In the genomic region with DNA sequence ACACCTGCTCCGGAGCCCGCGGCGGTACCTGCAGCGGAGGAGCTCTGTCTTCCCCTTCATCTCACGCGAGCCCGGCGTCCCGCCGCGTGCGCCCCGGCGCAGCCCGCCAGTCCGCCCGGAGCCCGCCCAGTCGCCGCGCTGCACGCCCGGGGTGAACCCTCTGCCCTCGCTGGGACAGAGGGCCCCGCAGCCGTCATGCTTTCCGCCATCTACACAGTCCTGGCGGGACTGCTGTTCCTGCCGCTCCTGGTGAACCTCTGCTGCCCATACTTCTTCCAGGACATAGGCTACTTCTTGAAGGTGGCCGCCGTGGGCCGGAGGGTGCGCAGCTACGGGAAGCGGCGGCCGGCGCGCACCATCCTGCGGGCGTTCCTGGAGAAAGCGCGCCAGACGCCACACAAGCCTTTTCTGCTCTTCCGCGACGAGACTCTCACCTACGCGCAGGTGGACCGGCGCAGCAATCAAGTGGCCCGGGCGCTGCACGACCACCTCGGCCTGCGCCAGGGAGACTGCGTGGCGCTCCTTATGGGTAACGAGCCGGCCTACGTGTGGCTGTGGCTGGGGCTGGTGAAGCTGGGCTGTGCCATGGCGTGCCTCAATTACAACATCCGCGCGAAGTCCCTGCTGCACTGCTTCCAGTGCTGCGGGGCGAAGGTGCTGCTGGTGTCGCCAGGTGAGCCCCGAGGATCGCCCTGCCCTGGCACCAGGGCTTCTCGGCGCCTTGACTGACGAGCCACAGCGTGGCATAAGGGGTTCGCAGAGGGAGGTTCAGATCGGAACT, we compare ENCODE assay signal across 1 cellular context.
TF ChIP-seq lines count a peak whose summit lies in the region.

No MANE protein-coding gene starts in this region.

TF ChIP-seq in HepG2, 621 proteins besides CTCF, POLR2A, EP300 and RAD21 (continued from another document and continues in another):
- TF ChIP-seq ZSCAN29 (CRISPR knock-in tag; conservative IDR thresholded peaks at IDR 0.05) (0 out of 2 replicates have a peak, but pooled peaks have one; percentile 6), ZSCAN20 (CRISPR knock-in tag; IDR thresholded peaks at IDR 0.05; ENCODE audit: borderline replicate concordance) (peak; percentile 45; the same call in 1 of the 2 replicates), IKZF1 (IDR thresholded peaks at IDR 0.05) (no peak), ZSCAN30 (CRISPR knock-in tag; IDR thresholded peaks at IDR 0.05) (no peak), SPEN (CRISPR knock-in tag; IDR thresholded peaks at IDR 0.05; ENCODE audit: low read depth) (no peak), STAT5B (CRISPR knock-in tag; IDR thresholded peaks at IDR 0.05) (no peak), TAF1 (CRISPR knock-in tag; IDR thresholded peaks at IDR 0.05) (no peak), REPIN1 (CRISPR knock-in tag; IDR thresholded peaks at IDR 0.05; ENCODE audit: borderline replicate concordance, low read depth) (0 out of 2 replicates have a peak, but pooled peaks have one; percentile 25), RFX5 (IDR thresholded peaks at IDR 0.05; ENCODE audit: low read depth, low read length) (no peak), PLRG1 (conservative IDR thresholded peaks at IDR 0.05) (no peak), RBFOX2 (IDR thresholded peaks at IDR 0.05; ENCODE audit: low read depth, low read length) (peak; percentile 52), PRDM4 (CRISPR knock-in tag; IDR thresholded peaks at IDR 0.05; ENCODE audit: borderline replicate concordance) (no peak), ZFP41 (CRISPR knock-in tag; IDR thresholded peaks at IDR 0.05; ENCODE audit: borderline replicate concordance) (no peak), ASH2L (IDR thresholded peaks at IDR 0.05; ENCODE audit: insufficient read length, low read depth, low read length) (peak; percentile 53), CBFB (CRISPR knock-in tag; IDR thresholded peaks at IDR 0.05) (no peak), ZNF44 (CRISPR knock-in tag; IDR thresholded peaks at IDR 0.05) (no peak), MEF2D (CRISPR knock-in tag; IDR thresholded peaks at IDR 0.05) (no peak), FOXK1 (CRISPR knock-in tag; IDR thresholded peaks at IDR 0.05; ENCODE audit: borderline replicate concordance, low read depth) (no peak), MZF1 (CRISPR knock-in tag; IDR thresholded peaks at IDR 0.05; ENCODE audit: borderline replicate concordance) (no peak), ZNF556 (CRISPR knock-in tag; IDR thresholded peaks at IDR 0.05; ENCODE audit: borderline replicate concordance) (peak; percentile 69; the same call in 1 of the 2 replicates), ZNF784 (CRISPR knock-in tag; IDR thresholded peaks at IDR 0.05; ENCODE audit: borderline replicate concordance) (peak; percentile 91; the same call in 1 of the 2 replicates), ZBTB40 (IDR thresholded peaks at IDR 0.05) (no peak), ZBTB40 (CRISPR knock-in tag; IDR thresholded peaks at IDR 0.05) (no peak), GTF2F1 (IDR thresholded peaks at IDR 0.05; ENCODE audit: low read length) (no peak), ZNF570 (CRISPR knock-in tag; IDR thresholded peaks at IDR 0.05; ENCODE audit: borderline replicate concordance) (0 out of 2 replicates have a peak, but pooled peaks have one; percentile 3), NCOA2 (CRISPR knock-in tag; IDR thresholded peaks at IDR 0.05) (no peak), FOXO4 (CRISPR knock-in tag; conservative IDR thresholded peaks at IDR 0.05) (no peak), ZNF20 (CRISPR knock-in tag; IDR thresholded peaks at IDR 0.05) (no peak), IRX3 (CRISPR knock-in tag; IDR thresholded peaks at IDR 0.05; ENCODE audit: borderline replicate concordance, low read depth) (0 out of 2 replicates have a peak, but pooled peaks have one; percentile 27), NFYC (CRISPR knock-in tag; IDR thresholded peaks at IDR 0.05) (no peak), SIN3A (IDR thresholded peaks at IDR 0.05; ENCODE audit: borderline replicate concordance, low read depth, low read length) (no peak; the same call in 1 of the 2 replicates), ZC3H4 (CRISPR knock-in tag; IDR thresholded peaks at IDR 0.05; ENCODE audit: borderline replicate concordance) (no peak), PCBP1 (IDR thresholded peaks at IDR 0.05; ENCODE audit: borderline replicate concordance, low read depth, low read length) (no peak), ZNF772 (CRISPR knock-in tag; IDR thresholded peaks at IDR 0.05) (no peak), SP4 (CRISPR knock-in tag; IDR thresholded peaks at IDR 0.05) (no peak)
- TF ChIP-seq, protein P1, sequence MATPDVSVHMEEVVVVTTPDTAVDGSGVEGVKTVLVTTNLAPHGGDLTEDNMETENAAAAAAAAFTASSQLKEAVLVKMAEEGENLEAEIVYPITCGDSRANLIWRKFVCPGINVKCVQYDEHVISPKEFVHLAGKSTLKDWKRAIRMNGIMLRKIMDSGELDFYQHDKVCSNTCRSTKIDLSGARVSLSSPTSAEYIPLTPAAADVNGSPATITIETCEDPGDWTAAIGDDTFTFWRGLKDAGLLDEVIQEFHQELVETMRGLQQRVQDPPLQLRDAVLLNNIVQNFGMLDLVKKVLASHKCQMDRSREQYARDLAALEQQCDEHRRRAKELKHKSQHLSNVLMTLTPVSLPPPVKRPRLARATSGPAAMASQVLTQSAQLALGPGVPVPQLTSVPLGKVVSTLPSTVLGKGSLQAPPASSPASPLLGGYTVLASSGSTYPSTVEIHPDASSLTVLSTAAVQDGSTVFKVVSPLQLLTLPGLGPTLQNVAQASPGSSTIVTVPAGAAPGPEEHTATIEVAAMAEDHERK (CRISPR knock-in tag; IDR thresholded peaks at IDR 0.05; ENCODE audit: low read depth): no peak
- TF ChIP-seq, protein P2, sequence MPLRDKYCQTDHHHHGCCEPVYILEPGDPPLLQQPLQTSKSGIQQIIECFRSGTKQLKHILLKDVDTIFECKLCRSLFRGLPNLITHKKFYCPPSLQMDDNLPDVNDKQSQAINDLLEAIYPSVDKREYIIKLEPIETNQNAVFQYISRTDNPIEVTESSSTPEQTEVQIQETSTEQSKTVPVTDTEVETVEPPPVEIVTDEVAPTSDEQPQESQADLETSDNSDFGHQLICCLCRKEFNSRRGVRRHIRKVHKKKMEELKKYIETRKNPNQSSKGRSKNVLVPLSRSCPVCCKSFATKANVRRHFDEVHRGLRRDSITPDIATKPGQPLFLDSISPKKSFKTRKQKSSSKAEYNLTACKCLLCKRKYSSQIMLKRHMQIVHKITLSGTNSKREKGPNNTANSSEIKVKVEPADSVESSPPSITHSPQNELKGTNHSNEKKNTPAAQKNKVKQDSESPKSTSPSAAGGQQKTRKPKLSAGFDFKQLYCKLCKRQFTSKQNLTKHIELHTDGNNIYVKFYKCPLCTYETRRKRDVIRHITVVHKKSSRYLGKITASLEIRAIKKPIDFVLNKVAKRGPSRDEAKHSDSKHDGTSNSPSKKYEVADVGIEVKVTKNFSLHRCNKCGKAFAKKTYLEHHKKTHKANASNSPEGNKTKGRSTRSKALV (CRISPR knock-in tag; IDR thresholded peaks at IDR 0.05): peak; percentile 90
- TF ChIP-seq, protein P3, sequence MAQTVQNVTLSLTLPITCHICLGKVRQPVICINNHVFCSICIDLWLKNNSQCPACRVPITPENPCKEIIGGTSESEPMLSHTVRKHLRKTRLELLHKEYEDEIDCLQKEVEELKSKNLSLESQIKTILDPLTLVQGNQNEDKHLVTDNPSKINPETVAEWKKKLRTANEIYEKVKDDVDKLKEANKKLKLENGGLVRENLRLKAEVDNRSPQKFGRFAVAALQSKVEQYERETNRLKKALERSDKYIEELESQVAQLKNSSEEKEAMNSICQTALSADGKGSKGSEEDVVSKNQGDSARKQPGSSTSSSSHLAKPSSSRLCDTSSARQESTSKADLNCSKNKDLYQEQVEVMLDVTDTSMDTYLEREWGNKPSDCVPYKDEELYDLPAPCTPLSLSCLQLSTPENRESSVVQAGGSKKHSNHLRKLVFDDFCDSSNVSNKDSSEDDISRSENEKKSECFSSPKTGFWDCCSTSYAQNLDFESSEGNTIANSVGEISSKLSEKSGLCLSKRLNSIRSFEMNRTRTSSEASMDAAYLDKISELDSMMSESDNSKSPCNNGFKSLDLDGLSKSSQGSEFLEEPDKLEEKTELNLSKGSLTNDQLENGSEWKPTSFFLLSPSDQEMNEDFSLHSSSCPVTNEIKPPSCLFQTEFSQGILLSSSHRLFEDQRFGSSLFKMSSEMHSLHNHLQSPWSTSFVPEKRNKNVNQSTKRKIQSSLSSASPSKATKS (CRISPR knock-in tag; IDR thresholded peaks at IDR 0.05): no peak
